ENCODE assay signal across 8 cellular contexts in genomic region chr2:195658541-195658890, GRCh38. TPM values are rescaled to one million over a fixed set of nuclear protein-coding genes. Genes with fewer than 3 reads are reported as not detected.
DNase-seq lines count a peak whose midpoint lies in the region; ATAC-seq and TF ChIP-seq lines count a peak whose summit lies in the region.

No MANE protein-coding gene starts in this region.

- no peaks in the 10 kb centered on the region for H3K36me3 ChIP-seq in CD8-positive, alpha-beta T cell (ENCODE audit: insufficient read depth, low read length)
- no peaks in the 10 kb centered on the region for H3K36me3 ChIP-seq in SK-N-MC (ENCODE audit: insufficient read depth, low read length)
- no peaks in the 10 kb centered on the region for H3K36me3 ChIP-seq in ectodermal cell (ENCODE audit: control insufficient read depth, insufficient read depth, low read length)

- DNase-seq in CD8-positive, alpha-beta T cell = peak in 1 of 7 experiments; percentile 14
- DNase-seq in HT-29 (ENCODE audit: low spot score) (peak; percentile 92), SK-N-MC (ENCODE audit: low read depth, low spot score) (peak; percentile 34), nephron progenitor cell (no peak), retina (no peak)

- POLR2A ChIA-PET in CD8-positive, alpha-beta T cell (lab: Charles Lee) = interaction anchor here (0.7 to 5.7 kb wide), 9 partner anchors 11 to 244 kb away, joined by 3 to 120 read pairs (median 19); no protein-coding TSS in a partner anchor

- no peak for TF ChIP-seq CTCF in CD8-positive, alpha-beta T cell (IDR thresholded peaks at IDR 0.05)
- no peak for TF ChIP-seq CTCF in nephron progenitor cell (IDR thresholded peaks at IDR 0.05)

- no peaks in the 10 kb centered on the region for H3K27me3 Mint-ChIP-seq in CD8-positive, alpha-beta T cell (ENCODE audit: low read depth)
- peaks cover 2% of the 10 kb centered on the region for H3K27me3 Mint-ChIP-seq in nephron progenitor cell (ENCODE audit: low read depth, poor library complexity)

- H3K9me3 Mint-ChIP-seq in CD8-positive, alpha-beta T cell = no peaks in the 10 kb centered on the region
- peaks cover 3% of the 10 kb centered on the region for H3K9me3 Mint-ChIP-seq in nephron progenitor cell

- peak overlapping the region; percentile 98 for H3K27ac ChIP-seq in CD8-positive, alpha-beta T cell (ENCODE audit: low read depth, low read length)
- H3K27ac ChIP-seq in SK-N-MC = peak overlapping the region; percentile 73; the same call in 1 of the 2 replicates
- no peak overlapping the region for H3K27ac ChIP-seq in ectodermal cell (ENCODE audit: insufficient read depth, low read depth, low read length, poor library complexity, severe bottlenecking)

- no peaks in the 10 kb centered on the region for H3K9me3 ChIP-seq in CD8-positive, alpha-beta T cell (ENCODE audit: low read length)
- H3K9me3 ChIP-seq in SK-N-MC (ENCODE audit: low read depth, low read length) = no peaks in the 10 kb centered on the region
- H3K9me3 ChIP-seq in ectodermal cell (ENCODE audit: control insufficient read depth, low read length) = no peaks in the 10 kb centered on the region

- H3K27me3 ChIP-seq in CD8-positive, alpha-beta T cell (ENCODE audit: insufficient read depth, low read length) = no peaks in the 10 kb centered on the region
- H3K27me3 ChIP-seq in ectodermal cell (ENCODE audit: control insufficient read depth, insufficient read depth, low read length, poor library complexity, severe bottlenecking) = no peaks in the 10 kb centered on the region

- H3K4me1 ChIP-seq in CD8-positive, alpha-beta T cell (ENCODE audit: insufficient read depth, low read length) = peaks cover 22% of the 10 kb centered on the region
- H3K4me1 ChIP-seq in ectodermal cell (ENCODE audit: control insufficient read depth, insufficient read depth, low read length) = peaks cover 4% of the 10 kb centered on the region

- peak overlapping the region; percentile 96 for H3K4me3 Mint-ChIP-seq in CD8-positive, alpha-beta T cell
- H3K4me3 Mint-ChIP-seq in nephron progenitor cell = peak overlapping the region; percentile 97

- peak overlapping the region; percentile 57 for H3K4me3 ChIP-seq in CD8-positive, alpha-beta T cell (ENCODE audit: low read depth, low read length)
- H3K4me3 ChIP-seq in SK-N-MC = peak overlapping the region; percentile 92
- peak overlapping the region; percentile 75 for H3K4me3 ChIP-seq in ectodermal cell (ENCODE audit: insufficient read depth, low read depth, low read length)

- CTCF ChIA-PET in CD8-positive, alpha-beta T cell (lab: Charles Lee) = interaction anchor here (1.7 to 5.3 kb wide), 4 partner anchors 82 to 160 kb away, joined by 12 to 87 read pairs (median 25); no protein-coding TSS in a partner anchor

- peak overlapping the region; percentile 93 for H3K9ac ChIP-seq in SK-N-MC (ENCODE audit: insufficient read length)

- H3K36me3 Mint-ChIP-seq in CD8-positive, alpha-beta T cell = peaks cover 22% of the 10 kb centered on the region
- no peaks in the 10 kb centered on the region for H3K36me3 Mint-ChIP-seq in nephron progenitor cell (ENCODE audit: low read depth)

- no peak for ATAC-seq in CD8-positive, alpha-beta T cell
- ATAC-seq in HG03196 (IDR thresholded peaks at IDR 0.05; ENCODE audit: unreplicated experiment) (no peak), HG03460 (IDR thresholded peaks at IDR 0.05; ENCODE audit: unreplicated experiment) (no peak)

- WGBS in ectodermal cell, 2 experiments = 70 to 81% methylated on average over 1 of the region's 1 CpG

- H3K4me1 Mint-ChIP-seq in CD8-positive, alpha-beta T cell (ENCODE audit: low read depth) = peaks cover 42% of the 10 kb centered on the region
- peaks cover 45% of the 10 kb centered on the region for H3K4me1 Mint-ChIP-seq in nephron progenitor cell

- peak overlapping the region; percentile 100 for H3K27ac Mint-ChIP-seq in CD8-positive, alpha-beta T cell
- H3K27ac Mint-ChIP-seq in nephron progenitor cell = no peak overlapping the region

- intact Hi-C loops in CD8-positive, alpha-beta T cell (cut with DNase I, micrococcal nuclease) = loop anchor here (2.0 to 10.0 kb wide), 5 partner anchors 124 to 1776 kb away; partner anchors contain the start of genes STK17B (in 2 of the 2) and SF3B1 (in 1 of the 2)

RNA-seq across cellular contexts. Expression of gene SLC39A10, which starts 1.5 kb away (rescaled TPM):
- total RNA-seq in CD8-positive, alpha-beta T cell = 10 to 100 TPM; 35.0 to 36.3 TPM
- total RNA-seq in HT-29 (2014; rRNA removed; shearing (Covaris generic)) = 7.6 and 10.3 TPM in 2 replicates
- 86.6 TPM for polyA plus RNA-seq in ectodermal cell (2013, experiment 1 of 4)
- polyA plus RNA-seq in ectodermal cell (2013, experiment 2 of 4) = 89.6 TPM
- 69.9 TPM for polyA plus RNA-seq in ectodermal cell (2013, experiment 3 of 4)
- 79.4 TPM for polyA plus RNA-seq in ectodermal cell (2013, experiment 4 of 4)

Comparison
In these comparisons a context has a peak if more than half of its experiments do, and no peak if none do; other contexts are left out.
1. DNase-seq: peak in HT-29 (single experiment) and SK-N-MC (single experiment); none in nephron progenitor cell (single experiment) and retina (single experiment).
2. Peak in every context shown above with its lines, with median percentiles within 50 percentile points of each other: H3K4me3 ChIP-seq.